ENCODE assay signal across 17 cellular contexts in the genomic region with DNA sequence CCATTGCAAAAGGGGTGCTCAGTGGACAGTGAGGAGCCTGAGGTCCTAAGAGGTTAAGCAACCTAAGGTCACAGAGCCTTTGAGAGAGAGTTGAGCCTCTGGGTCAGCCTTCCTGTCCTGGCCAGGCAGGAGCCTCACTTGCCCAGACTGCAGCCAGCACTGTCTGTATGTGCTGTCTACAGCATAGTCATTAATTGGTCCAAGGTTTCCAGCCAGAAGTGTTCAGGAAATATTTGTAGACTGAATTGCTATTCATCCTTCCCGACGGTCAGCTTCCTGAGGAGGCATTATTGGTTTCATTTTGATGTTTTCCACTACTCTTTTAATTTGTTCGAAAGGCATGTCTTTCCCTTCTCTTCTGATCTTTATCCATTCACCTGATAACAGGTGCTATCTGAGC. TPM values are rescaled to one million over a fixed set of nuclear protein-coding genes. Genes with fewer than 3 reads are reported as not detected.
DNase-seq lines count a peak whose midpoint lies in the region; ATAC-seq and TF ChIP-seq lines count a peak whose summit lies in the region.
"Had no signal": no experiment of that assay in that cellular context is flagged by ENCODE, and none has a peak within 500 bp of the region (broad histone marks: within the 10 kb centered on the region; RNA-seq: fewer than 3 reads in every experiment).

No MANE protein-coding gene starts in this region.

- intact Hi-C loops in thyroid gland (cut with DNase I) = no loop called here

- no peaks in the 10 kb centered on the region for H3K9me3 Mint-ChIP-seq in activated T-cell treated with anti-CD3 and anti-CD28 coated beads, Interleukin-2, amount 50 U/mL, for 24 hours
- H3K9me3 Mint-ChIP-seq in activated T-cell treated with anti-CD3 and anti-CD28 coated beads, Interleukin-2, amount 50 U/mL, for 4 hours = no peaks in the 10 kb centered on the region
- H3K9me3 Mint-ChIP-seq in stimulated activated naive CD8-positive, alpha-beta T cell treated with anti-CD3 and anti-CD28 coated beads, Interleukin-15, amount 100 ng/mL, for 72 hours = no peaks in the 10 kb centered on the region

- no peak for TF ChIP-seq POLR2A in thyroid gland (IDR thresholded peaks at IDR 0.05)

- no peak for ATAC-seq in activated T-cell treated with anti-CD3 and anti-CD28 coated beads, Interleukin-2, amount 50 U/mL, for 4 hours
- peak; percentile 7 for ATAC-seq in stimulated activated naive CD8-positive, alpha-beta T cell treated with anti-CD3 and anti-CD28 coated beads, Interleukin-15, amount 100 ng/mL, for 72 hours
- no peak for ATAC-seq in stimulated activated naive CD8-positive, alpha-beta T cell treated with anti-CD3 and anti-CD28 coated beads, Interleukin-15, Interleukin-2, amounts not matched to agents 100 U/mL and 50 U/mL, for 24 hours

- H3K27ac Mint-ChIP-seq in activated T-cell treated with anti-CD3 and anti-CD28 coated beads, Interleukin-2, amount 50 U/mL, for 24 hours = peak overlapping the region; percentile 24
- H3K27ac Mint-ChIP-seq in stimulated activated naive CD8-positive, alpha-beta T cell treated with anti-CD3 and anti-CD28 coated beads, Interleukin-15, amount 100 ng/mL, for 72 hours = peak overlapping the region; percentile 47 to 57

- no peaks in the 10 kb centered on the region for H3K9me3 ChIP-seq in thyroid gland
- H3K9me3 ChIP-seq: Caco-2, HAP-1 had no signal

- H3K4me1 ChIP-seq in thyroid gland = no peaks in the 10 kb centered on the region
- H3K4me1 ChIP-seq: HAP-1 had no signal

- H3K27me3 ChIP-seq in thyroid gland = no peaks in the 10 kb centered on the region

- H3K4me3 ChIP-seq in thyroid gland (replicated peaks in 1 of 3) = no peak overlapping the region
- H3K4me3 ChIP-seq: HAP-1 had no signal

- no peak overlapping the region for H3K4me3 Mint-ChIP-seq in activated T-cell treated with anti-CD3 and anti-CD28 coated beads, Interleukin-2, amount 50 U/mL, for 24 hours
- H3K4me3 Mint-ChIP-seq in activated T-cell treated with anti-CD3 and anti-CD28 coated beads, Interleukin-2, amount 50 U/mL, for 4 hours = no peak overlapping the region
- H3K4me3 Mint-ChIP-seq in stimulated activated naive CD8-positive, alpha-beta T cell treated with anti-CD3 and anti-CD28 coated beads, Interleukin-15, amount 100 ng/mL, for 72 hours = no peak overlapping the region

- peaks cover 97% of the 10 kb centered on the region for H3K36me3 Mint-ChIP-seq in activated T-cell treated with anti-CD3 and anti-CD28 coated beads, Interleukin-2, amount 50 U/mL, for 24 hours (ENCODE audit: low read depth)
- peaks cover 44% of the 10 kb centered on the region for H3K36me3 Mint-ChIP-seq in activated T-cell treated with anti-CD3 and anti-CD28 coated beads, Interleukin-2, amount 50 U/mL, for 4 hours (ENCODE audit: insufficient read depth)

- peaks cover 53 to 77% of the 10 kb centered on the region in 2 donors for H3K36me3 ChIP-seq in thyroid gland

- no peaks in the 10 kb centered on the region for H3K27me3 Mint-ChIP-seq in activated T-cell treated with anti-CD3 and anti-CD28 coated beads, Interleukin-2, amount 50 U/mL, for 24 hours
- no peaks in the 10 kb centered on the region for H3K27me3 Mint-ChIP-seq in activated T-cell treated with anti-CD3 and anti-CD28 coated beads, Interleukin-2, amount 50 U/mL, for 4 hours (ENCODE audit: low read depth)
- H3K27me3 Mint-ChIP-seq in stimulated activated naive CD8-positive, alpha-beta T cell treated with anti-CD3 and anti-CD28 coated beads, Interleukin-15, amount 100 ng/mL, for 72 hours = no peaks in the 10 kb centered on the region

- no peak overlapping the region for H3K27ac ChIP-seq in thyroid gland

- TF ChIP-seq CTCF in thyroid gland (IDR thresholded peaks at IDR 0.05) = no peak

- peaks cover 12% of the 10 kb centered on the region for H3K4me1 Mint-ChIP-seq in activated T-cell treated with anti-CD3 and anti-CD28 coated beads, Interleukin-2, amount 50 U/mL, for 24 hours (ENCODE audit: low read depth)
- H3K4me1 Mint-ChIP-seq in activated T-cell treated with anti-CD3 and anti-CD28 coated beads, Interleukin-2, amount 50 U/mL, for 4 hours (ENCODE audit: low read depth) = peaks cover 4% of the 10 kb centered on the region
- H3K4me1 Mint-ChIP-seq in stimulated activated naive CD8-positive, alpha-beta T cell treated with anti-CD3 and anti-CD28 coated beads, Interleukin-15, amount 100 ng/mL, for 72 hours = peaks cover 4% of the 10 kb centered on the region

- DNase-seq in activated T-cell treated with anti-CD3 and anti-CD28 coated beads, Interleukin-2, amount 50 U/mL, for 24 hours = no peak
- DNase-seq in activated T-cell treated with anti-CD3 and anti-CD28 coated beads, Interleukin-2, amount 50 U/mL, for 4 hours = no peak
- DNase-seq in stimulated activated naive CD8-positive, alpha-beta T cell treated with anti-CD3 and anti-CD28 coated beads, Interleukin-15, amount 100 ng/mL, for 72 hours = no peak
- no peak for DNase-seq in stimulated activated naive CD8-positive, alpha-beta T cell treated with anti-CD3 and anti-CD28 coated beads, Interleukin-15, Interleukin-2, amounts not matched to agents 100 U/mL and 50 U/mL, for 24 hours
- DNase-seq in lung microvascular endothelial cell (ENCODE audit: low read depth in 2 of 2) (peak; percentile 49 to 83), OCI-M1 (lab: John Stamatoyannopoulos, UW) (no peak), thyroid gland (no peak), DMS53 (lab: John Stamatoyannopoulos, UW) (no peak)
- DNase-seq: C1 segment of cervical spinal cord, Caco-2, NCI-H1417, NCI-H1930, NCI-H2171 treated with DMSO at 0.1 percent for 48 hours, NCI-H510A, NCI-H82 had no signal

- WGBS in thyroid gland, 2 donors = 76 to 86% methylated on average over 3 of the region's 3 CpGs

RNA-seq across cellular contexts. Expression of gene SEC13, which starts 8.0 kb away (rescaled TPM):
- total RNA-seq in activated T-cell treated with anti-CD3 and anti-CD28 coated beads, Interleukin-2, amount 50 U/mL, for 4 hours = 100 to 1,000 TPM; 143 to 154 (median 153) TPM
- total RNA-seq in lung microvascular endothelial cell (250 and 335 TPM in 2 replicates), thyroid gland (100 to 1,000 TPM in 3 of 4 donors, 10 to 100 TPM in 1; 93.3 to 156 (median 136) TPM)

RNA-seq across cellular contexts. Expression of gene GHRL, which starts 20.1 kb away (rescaled TPM):
- under 1 TPM; 0.45 to 0.96 (median 0.63) TPM for total RNA-seq in activated T-cell treated with anti-CD3 and anti-CD28 coated beads, Interleukin-2, amount 50 U/mL, for 4 hours
- total RNA-seq in lung microvascular endothelial cell (0.40 and 0.65 TPM in 2 replicates), thyroid gland (1 to 10 TPM in 2 of 4 donors, under 1 TPM in 1, not detected in 1; 0.56 to 1.2 (median 1.1) TPM)
- total RNA-seq: A172, Caco-2 had no signal

Comparison
In these comparisons a context has a peak if more than half of its experiments do, and no peak if none do; other contexts are left out.
1. DNase-seq: peak in lung microvascular endothelial cell (2 of 2); none in activated T-cell treated with anti-CD3 and anti-CD28 coated beads, Interleukin-2, amount 50 U/mL, for 24 hours (single experiment), activated T-cell treated with anti-CD3 and anti-CD28 coated beads, Interleukin-2, amount 50 U/mL, for 4 hours (single experiment), stimulated activated naive CD8-positive, alpha-beta T cell treated with anti-CD3 and anti-CD28 coated beads, Interleukin-15, amount 100 ng/mL, for 72 hours (0 of 2), stimulated activated naive CD8-positive, alpha-beta T cell treated with anti-CD3 and anti-CD28 coated beads, Interleukin-15, Interleukin-2, amounts not matched to agents 100 U/mL and 50 U/mL, for 24 hours (single experiment), OCI-M1 (single experiment), thyroid gland (0 of 2) and DMS53 (single experiment).